9 cellular contexts compared by ENCODE assay signal in genomic region chr21:36965720-36966065, GRCh38. TPM values are rescaled to one million over a fixed set of nuclear protein-coding genes. Genes with fewer than 3 reads are reported as not detected.
DNase-seq lines count a peak whose midpoint lies in the region; ATAC-seq and TF ChIP-seq lines count a peak whose summit lies in the region.
"Had no signal": no experiment of that assay in that cellular context is flagged by ENCODE, and none has a peak within 500 bp of the region (broad histone marks: within the 10 kb centered on the region; RNA-seq: fewer than 3 reads in every experiment).

No MANE protein-coding gene starts in this region.

- DNase-seq in Right ventricle myocardium inferior (ENCODE audit: missing footprints) (no peak), Right ventricle myocardium superior (no peak), MCF 10A (ENCODE audit: unreplicated experiment) (peak; percentile 21), memory B cell (ENCODE audit: low spot score in 2 of 2) (no peak), vagina (ENCODE audit: extremely low spot score in 2 of 2) (no peak), NCI-H1694 treated with DMSO at 0.1 percent for 48 hours (lab: John Stamatoyannopoulos, UW) (no peak)

- CTCF ChIA-PET in MCF 10A (lab: Yijun Ruan, JAX): interaction anchor here (0.6 to 2.3 kb wide), 8 partner anchors 14 to 1165 kb away, joined by 3 to 10 read pairs (median 3); no protein-coding TSS in a partner anchor

- H3K4me1 ChIP-seq in vagina: peaks cover 11% of the 10 kb centered on the region

- H3K36me3 Mint-ChIP-seq in MCF 10A (ENCODE audit: insufficient read depth, unreplicated experiment): peaks cover 13% of the 10 kb centered on the region
- peaks cover 4% of the 10 kb centered on the region for H3K36me3 Mint-ChIP-seq in memory B cell

- intact Hi-C loops in Right ventricle myocardium inferior (cut with DNase I): loop anchor here (2.0 kb wide), 1 partner anchor 15 kb away; no protein-coding TSS in a partner anchor
- intact Hi-C loops in Right ventricle myocardium superior (cut with DNase I): no loop called here
- intact Hi-C loops in MCF 10A (cut with micrococcal nuclease): no loop called here
- intact Hi-C loops in vagina (cut with DNase I): no loop called here

- H3K27ac Mint-ChIP-seq in MCF 10A (ENCODE audit: low read depth, unreplicated experiment): peak overlapping the region; percentile 73
- H3K27ac Mint-ChIP-seq in memory B cell: peak overlapping the region; percentile 90

- peak overlapping the region; percentile 78 for H3K27ac ChIP-seq in vagina

- TF ChIP-seq CTCF in MCF 10A (IDR thresholded peaks at IDR 0.05; ENCODE audit: unreplicated experiment) (no peak), vagina (IDR thresholded peaks at IDR 0.05) (no peak)

- peak overlapping the region; percentile 61 to 74 for H3K4me3 ChIP-seq in vagina

- H3K4me1 Mint-ChIP-seq in MCF 10A (ENCODE audit: insufficient read depth, unreplicated experiment) (peaks cover 12% of the 10 kb centered on the region), memory B cell (peaks cover 9% of the 10 kb centered on the region)

- ATAC-seq in Right ventricle myocardium inferior (peak; percentile 15), Right ventricle myocardium superior (ENCODE audit: poor library complexity) (no peak), memory B cell (ENCODE audit: low read depth) (no peak), GM18870 (IDR thresholded peaks at IDR 0.05; ENCODE audit: unreplicated experiment) (no peak), GM19035 (IDR thresholded peaks at IDR 0.05; ENCODE audit: unreplicated experiment) (no peak)

- H3K27me3 Mint-ChIP-seq in MCF 10A (ENCODE audit: insufficient read depth, unreplicated experiment) (no peaks in the 10 kb centered on the region), memory B cell (no peaks in the 10 kb centered on the region)

- peak overlapping the region; percentile 78 for H3K4me3 Mint-ChIP-seq in MCF 10A (ENCODE audit: unreplicated experiment)
- H3K4me3 Mint-ChIP-seq in memory B cell: peak overlapping the region; percentile 88

- TF ChIP-seq POLR2A in vagina (IDR thresholded peaks at IDR 0.05): no peak

- no peaks in the 10 kb centered on the region for H3K9me3 ChIP-seq in vagina

- no peaks in the 10 kb centered on the region for H3K36me3 ChIP-seq in vagina

- H3K27me3 ChIP-seq in vagina: no peaks in the 10 kb centered on the region

- BruUV-seq in MCF 10A (replicated peaks; lab: Mats Ljungman, UMichigan): no TSS peak

- POLR2A ChIA-PET in MCF 10A (lab: Yijun Ruan, JAX): interaction anchor here (0.7 to 1.3 kb wide), 7 partner anchors 10 to 112 kb away, joined by 3 to 6 read pairs (median 4); no protein-coding TSS in a partner anchor

- H3K9me3 Mint-ChIP-seq in MCF 10A (ENCODE audit: unreplicated experiment) (no peaks in the 10 kb centered on the region), memory B cell (no peaks in the 10 kb centered on the region)

RNA-seq across cellular contexts. Expression of gene HLCS, which starts 0.8 kb away (rescaled TPM):
- 6.8 TPM for total RNA-seq in Right ventricle myocardium inferior
- 6.3 TPM for total RNA-seq in Right ventricle myocardium superior
- 45.1 and 46.1 TPM in 2 replicates for total RNA-seq in MCF 10A (2022)
- 10.3 TPM for total RNA-seq in vagina

RNA-seq across cellular contexts. Expression of gene RIPPLY3, which starts 40.8 kb away (rescaled TPM):
- not detected for total RNA-seq in Right ventricle myocardium inferior
- total RNA-seq in Right ventricle myocardium superior: not detected
- not detected in 2 replicates for total RNA-seq in MCF 10A (2022)
- not detected for total RNA-seq in vagina
- total RNA-seq: T-helper 2 cell treated with Interferon-gamma antibody and Interleukin-4, amounts not matched to agents 100 ng/mL and 5 ng/mL, for 36 hours had no signal
